Comparison of ENCODE assay signal across 2 cellular contexts in the genomic region with DNA sequence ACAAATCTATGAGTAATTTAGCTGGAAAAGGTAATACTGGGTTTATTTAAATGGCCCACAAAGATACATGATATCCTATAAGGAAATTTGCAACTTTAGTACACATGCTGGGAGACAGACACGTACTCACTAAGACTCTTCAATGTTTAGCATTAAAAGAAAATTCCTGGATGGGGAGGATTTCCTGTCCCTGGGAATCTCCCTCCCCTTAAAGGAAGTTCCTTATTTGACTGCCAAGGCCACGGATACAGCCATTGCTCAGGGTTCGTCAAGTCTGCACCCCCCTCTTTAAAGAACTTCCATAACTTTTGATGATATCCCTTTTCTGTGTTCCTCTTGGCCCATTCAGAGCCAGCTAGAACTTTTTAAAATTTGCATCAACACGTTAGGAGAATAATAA.
TF ChIP-seq lines count a peak whose summit lies in the region.

No MANE protein-coding gene starts in this region.

TF ChIP-seq in GM23338, 12 proteins besides CTCF, POLR2A, EP300 and RAD21 (continued from another document):
- no peak for TF ChIP-seq ZNF462 (CRISPR knock-in tag; IDR thresholded peaks at IDR 0.05)

TF ChIP-seq in WTC11, 78 proteins besides CTCF, POLR2A, EP300 and RAD21 (continued from another document):
- TF ChIP-seq ARID4B (CRISPR knock-in tag; IDR thresholded peaks at IDR 0.05; ENCODE audit: borderline replicate concordance) (no peak), TCF7 (CRISPR knock-in tag; IDR thresholded peaks at IDR 0.05; ENCODE audit: low read depth) (no peak), GTF2I (CRISPR knock-in tag; conservative IDR thresholded peaks at IDR 0.05) (no peak)
- TF ChIP-seq, protein P1, sequence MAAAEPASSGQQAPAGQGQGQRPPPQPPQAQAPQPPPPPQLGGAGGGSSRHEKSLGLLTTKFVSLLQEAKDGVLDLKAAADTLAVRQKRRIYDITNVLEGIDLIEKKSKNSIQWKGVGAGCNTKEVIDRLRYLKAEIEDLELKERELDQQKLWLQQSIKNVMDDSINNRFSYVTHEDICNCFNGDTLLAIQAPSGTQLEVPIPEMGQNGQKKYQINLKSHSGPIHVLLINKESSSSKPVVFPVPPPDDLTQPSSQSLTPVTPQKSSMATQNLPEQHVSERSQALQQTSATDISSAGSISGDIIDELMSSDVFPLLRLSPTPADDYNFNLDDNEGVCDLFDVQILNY (CRISPR knock-in tag; IDR thresholded peaks at IDR 0.05) = no peak
TF ChIP-seq in WTC11: peak in this region for 0.
